Comparison of ENCODE assay signal across 8 cellular contexts in the genomic region with DNA sequence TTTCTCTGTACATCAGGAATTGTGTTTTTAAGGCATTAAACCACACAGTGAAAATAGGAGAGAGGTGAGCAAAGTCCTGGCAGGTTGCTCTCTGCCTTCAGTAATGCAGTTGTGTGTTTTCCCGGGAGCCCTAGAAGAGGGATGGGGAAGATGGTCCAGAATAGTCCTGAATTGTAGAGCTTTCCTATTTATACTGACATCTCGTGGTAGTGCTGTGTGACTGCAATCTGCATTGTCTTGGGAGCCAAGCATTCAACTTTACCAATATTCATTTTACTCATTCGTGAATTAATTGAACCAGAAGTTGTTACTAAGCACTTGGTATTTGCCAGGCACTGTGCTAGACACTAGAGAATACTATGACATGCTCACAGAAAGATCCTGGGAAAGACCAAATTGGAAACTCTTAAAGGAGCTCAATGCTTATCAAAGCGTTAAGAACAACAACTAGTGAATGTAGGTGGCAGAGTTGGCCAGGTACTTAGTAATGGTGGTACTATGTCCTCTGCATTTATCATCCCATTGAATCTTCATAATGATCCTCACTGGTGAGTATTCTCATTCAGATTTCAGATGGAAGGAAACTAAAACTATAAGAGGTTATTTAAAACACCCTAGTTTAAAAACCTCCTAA.
DNase-seq lines count a peak whose midpoint lies in the region; ATAC-seq and TF ChIP-seq lines count a peak whose summit lies in the region.

No MANE protein-coding gene starts in this region.

- H4K20me1 ChIP-seq in H9 (ENCODE audit: control insufficient read depth, insufficient read depth, insufficient read length): no peaks in the 10 kb centered on the region
- H4K20me1 ChIP-seq in mammary epithelial cell (ENCODE audit: insufficient read depth, low read length): no peaks in the 10 kb centered on the region

- H3T11ph ChIP-seq in H9 (ENCODE audit: low read length): no peak overlapping the region

- no peak overlapping the region for H3K56ac ChIP-seq in H9 (ENCODE audit: insufficient read length, low read depth, low read length)

- H3K27me3 ChIP-seq in H9 (ENCODE audit: insufficient read depth, low read length): no peaks in the 10 kb centered on the region
- no peaks in the 10 kb centered on the region for H3K27me3 ChIP-seq in mammary epithelial cell (ENCODE audit: insufficient read depth, low read length)
- H3K27me3 ChIP-seq in upper lobe of right lung: no peaks in the 10 kb centered on the region

- H2AFZ ChIP-seq in H9 (ENCODE audit: low read length) (no peak overlapping the region), mammary epithelial cell (ENCODE audit: low read depth, low read length) (peak overlapping the region; percentile 4)

- no peak overlapping the region for H3K27ac ChIP-seq in H9 (ENCODE audit: insufficient read length, low read depth, low read length)
- H3K27ac ChIP-seq in mammary epithelial cell (ENCODE audit: insufficient read depth, low read depth, low read length): no peak overlapping the region
- H3K27ac ChIP-seq in upper lobe of right lung: no peak overlapping the region

- H2BK120ac ChIP-seq in H9 (ENCODE audit: low read depth, low read length, poor library complexity, severe bottlenecking): no peak overlapping the region

- H3K27ac Mint-ChIP-seq in H9: no peak overlapping the region

- peaks cover 26 to 30% of the 10 kb centered on the region in 2 experiments for H3K4me1 Mint-ChIP-seq in H9

- no peak overlapping the region for H2BK12ac ChIP-seq in H9 (ENCODE audit: insufficient read length, low read depth, low read length)

- in situ Hi-C loops in mammary epithelial cell (cut with MboI; ENCODE audit: low sequenced_read_pairs in 2 of 2): loop anchor here in 1 of 2 donors (25.0 kb wide), 1 partner anchor 519 kb away; no protein-coding TSS in a partner anchor

- no peak overlapping the region for H3K9ac ChIP-seq in H9 (ENCODE audit: extremely low read depth, insufficient read length, low read length)
- no peak overlapping the region for H3K9ac ChIP-seq in mammary epithelial cell (ENCODE audit: insufficient read depth, low read length)

- no peak overlapping the region for H4K8ac ChIP-seq in H9 (replicated peaks; ENCODE audit: insufficient read length, low read depth, low read length)

- H3K9me3 Mint-ChIP-seq in H9: peaks cover 0 to 3% of the 10 kb centered on the region in 2 experiments; a peak in 3 of 5 replicates

- no peak overlapping the region for H2AK5ac ChIP-seq in H9 (ENCODE audit: insufficient read length, low read length)

- H4K5ac ChIP-seq in H9 (ENCODE audit: insufficient read length, low read depth, low read length): no peak overlapping the region

- peaks cover 0 to 2% (median 0%) of the 10 kb centered on the region in 3 experiments; a peak in 2 of 7 replicates for H3K36me3 Mint-ChIP-seq in H9 (ENCODE audit: insufficient read depth in 1 of 3, low read depth in 3 of 3)

- H3K4me1 ChIP-seq in H9 (ENCODE audit: insufficient read depth, low read length) (peaks cover 13% of the 10 kb centered on the region; the same call in 1 of the 2 replicates), mammary epithelial cell (ENCODE audit: insufficient read depth, low read length) (peaks cover 23% of the 10 kb centered on the region), upper lobe of right lung (no peaks in the 10 kb centered on the region)

- no peak overlapping the region for H3K4ac ChIP-seq in H9 (ENCODE audit: low read depth, low read length)

- no peak overlapping the region for H3K18ac ChIP-seq in H9 (ENCODE audit: insufficient read length, low read depth, low read length)

- H3K79me2 ChIP-seq in H9 (ENCODE audit: insufficient read depth, low read length) (no peaks in the 10 kb centered on the region), mammary epithelial cell (ENCODE audit: insufficient read depth, low read length) (no peaks in the 10 kb centered on the region)

- no peak overlapping the region for H2BK20ac ChIP-seq in H9 (ENCODE audit: low read depth, low read length, poor library complexity, severe bottlenecking)

- DNase-seq in DMS 273 (lab: John Stamatoyannopoulos, UW; ENCODE audit: unreplicated experiment) (peak; percentile 46), H9 (no peak), NCI-H2227 treated with DMSO at 0.1 percent for 48 hours (lab: John Stamatoyannopoulos, UW) (peak; percentile 21), mammary epithelial cell (peak; percentile 35), kidney tubule cell (ENCODE audit: low spot score) (peak; percentile 48), upper lobe of right lung (no peak), T-helper 9 cell (no peak), RPMI8226 (no peak)

- CTCF ChIA-PET in mammary epithelial cell (lab: Charles Lee; ENCODE audit: low non-redundant PET): interaction anchor here (0.6 to 1.4 kb wide), 6 partner anchors 10 to 1116 kb away, joined by 3 to 16 read pairs (median 3); a partner anchor contains a TSS

- no peaks in the 10 kb centered on the region for H3K23me2 ChIP-seq in H9 (ENCODE audit: insufficient read length, low read depth, low read length, poor library complexity, severe bottlenecking)

- intact Hi-C loops in mammary epithelial cell (cut with micrococcal nuclease) (loop anchor here (1.0 to 2.0 kb wide), 7 partner anchors 75 to 1101 kb away; no protein-coding TSS in a partner anchor), upper lobe of right lung (cut with DNase I) (no loop called here)

- peak; percentile 91 for ATAC-seq in upper lobe of right lung

- H3K23ac ChIP-seq in H9 (ENCODE audit: insufficient read length, low read depth, low read length): no peak overlapping the region

- no CpG with 5 or more reads among the region's 4 CpGs for WGBS in H9 (ENCODE audit: extremely low coverage, insufficient read length, low lambda C conversion rate)
- 28% methylated on average over 4 of the region's 4 CpGs for WGBS in mammary epithelial cell (ENCODE audit: low coverage, missing lambda C conversion rate)

- H3K9me3 ChIP-seq in H9 (ENCODE audit: control insufficient read depth, low read depth, low read length): no peaks in the 10 kb centered on the region
- H3K9me3 ChIP-seq in mammary epithelial cell (replicated peaks; ENCODE audit: insufficient read depth, low read length): no peaks in the 10 kb centered on the region
- no peaks in the 10 kb centered on the region for H3K9me3 ChIP-seq in upper lobe of right lung

- no peak overlapping the region for H3K14ac ChIP-seq in H9 (ENCODE audit: insufficient read depth, low read length)

- H3K4me3 ChIP-seq in mammary epithelial cell (replicated peaks in 1 of 3; ENCODE audit: insufficient read depth in 1 of 3, low read depth in 2 of 3, low read length in 3 of 3) (no peak overlapping the region), upper lobe of right lung (no peak overlapping the region)

- H4K91ac ChIP-seq in H9 (ENCODE audit: insufficient read length, low read depth, low read length): no peak overlapping the region

- no peak overlapping the region for H2BK5ac ChIP-seq in H9 (ENCODE audit: insufficient read length, low read length)

- BruUV-seq in mammary epithelial cell (replicated peaks; lab: Mats Ljungman, UMichigan): no TSS peak

- H3K36me3 ChIP-seq in mammary epithelial cell (ENCODE audit: insufficient read depth, low read length) (no peaks in the 10 kb centered on the region), upper lobe of right lung (no peaks in the 10 kb centered on the region)

- no peaks in the 10 kb centered on the region for H3K27me3 Mint-ChIP-seq in H9 (ENCODE audit: low read depth)

- TF ChIP-seq CTCF in H9 (conservative IDR thresholded peaks at IDR 0.05) (peak; percentile 88), mammary epithelial cell (conservative IDR thresholded peaks at IDR 0.05 in 1 of 2, IDR thresholded peaks at IDR 0.05 in 1 of 2; ENCODE audit: extremely low read depth in 1 of 2, insufficient read depth in 1 of 2, low read depth in 1 of 2, low read length in 2 of 2) (peak; percentile 88 to 96), upper lobe of right lung (IDR thresholded peaks at IDR 0.05) (peak; percentile 98)

- no peak overlapping the region for H3K4me3 Mint-ChIP-seq in H9

- no peak overlapping the region for H2BK15ac ChIP-seq in H9 (ENCODE audit: low read depth, low read length)

- H3K79me1 ChIP-seq in H9 (ENCODE audit: insufficient read depth, low read depth, low read length, poor library complexity, severe bottlenecking): no peaks in the 10 kb centered on the region

- H3K4me2 ChIP-seq in H9 (ENCODE audit: insufficient read depth, insufficient read length, low read length) (no peak overlapping the region), mammary epithelial cell (ENCODE audit: insufficient read depth, low read depth, low read length) (no peak overlapping the region)

- dilution Hi-C loops in mammary epithelial cell (cut with HindIII; ENCODE audit: low sequenced_read_pairs): no loop called here

Comparison
In these comparisons a context has a peak if more than half of its experiments do, and no peak if none do; other contexts are left out.
1. DNase-seq: peak in DMS 273 (single experiment), NCI-H2227 treated with DMSO at 0.1 percent for 48 hours (single experiment), mammary epithelial cell (single experiment) and kidney tubule cell (single experiment); none in H9 (single experiment), upper lobe of right lung (single experiment), T-helper 9 cell (single experiment) and RPMI8226 (single experiment).
2. Peak in every context shown above with its lines, with median percentiles within 50 percentile points of each other: CTCF ChIP-seq.